Comparison of ENCODE assay signal across 14 cellular contexts in the genomic region with DNA sequence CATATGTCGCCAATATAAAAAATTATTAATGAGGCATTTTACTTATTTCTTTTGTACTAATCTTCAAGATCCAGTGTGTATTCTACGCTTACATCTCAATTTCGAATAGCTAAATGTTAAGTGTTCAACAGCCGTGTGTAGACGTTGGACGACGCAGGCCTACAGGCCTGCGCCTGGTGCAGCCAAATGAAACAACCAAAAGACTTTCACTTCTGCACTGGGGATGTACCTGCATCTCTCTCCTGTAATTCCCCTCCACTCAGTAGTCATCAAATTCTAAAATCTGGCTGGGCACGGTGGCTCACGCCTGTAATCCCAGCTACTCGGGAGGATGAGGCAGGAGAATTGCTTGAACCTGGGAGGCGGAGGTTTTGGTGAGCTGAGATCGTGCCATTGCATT.
DNase-seq lines count a peak whose midpoint lies in the region; ATAC-seq and TF ChIP-seq lines count a peak whose summit lies in the region.
"Had no signal": no experiment of that assay in that cellular context is flagged by ENCODE, and none has a peak within 500 bp of the region (broad histone marks: within the 10 kb centered on the region; RNA-seq: fewer than 3 reads in every experiment).

No MANE protein-coding gene starts in this region.

- H3K36me3 Mint-ChIP-seq in HFFc6 (ENCODE audit: low read depth) = no peaks in the 10 kb centered on the region
- H3K36me3 Mint-ChIP-seq: activated CD4-positive, alpha-beta memory T cell treated with anti-CD3 and anti-CD28 coated beads for 36 hours; activated naive CD4-positive, alpha-beta T cell treated with anti-CD3 and anti-CD28 coated beads, Interleukin-2, amount 50 U/mL, for 72 hours had no signal

- intact Hi-C loops in stomach (cut with DNase I; ENCODE audit: low total_unique reads) (no loop called here), testis (cut with DNase I; ENCODE audit: low total_unique reads) (no loop called here)

- no peak for TF ChIP-seq POLR2A in stomach (IDR thresholded peaks at IDR 0.05)
- no peak for TF ChIP-seq POLR2A in testis (IDR thresholded peaks at IDR 0.05)

- H3K27me3 ChIP-seq in stomach (no peaks in the 10 kb centered on the region), testis (no peaks in the 10 kb centered on the region)
- H3K27me3 ChIP-seq: dorsolateral prefrontal cortex, heart right ventricle had no signal

- WGBS in stomach, 5 donors = 93 to 96% (median 94%) methylated on average over 12 to 13 of the region's 13 CpGs
- WGBS in testis, 2 donors = 93 to 97% methylated on average over 13 of the region's 13 CpGs

- TF ChIP-seq EP300 in stomach (IDR thresholded peaks at IDR 0.05) = no peak

- H3K27ac Mint-ChIP-seq in HFFc6 = no peak overlapping the region
- H3K27ac Mint-ChIP-seq: activated CD4-positive, alpha-beta memory T cell treated with anti-CD3 and anti-CD28 coated beads for 36 hours; activated naive CD4-positive, alpha-beta T cell treated with anti-CD3 and anti-CD28 coated beads, Interleukin-2, amount 50 U/mL, for 72 hours had no signal

- H3K9me3 ChIP-seq in stomach (no peaks in the 10 kb centered on the region), testis (no peaks in the 10 kb centered on the region)
- H3K9me3 ChIP-seq: heart right ventricle had no signal

- no peak overlapping the region for H3K4me3 Mint-ChIP-seq in HFFc6
- H3K4me3 Mint-ChIP-seq: activated CD4-positive, alpha-beta memory T cell treated with anti-CD3 and anti-CD28 coated beads for 36 hours had no signal

- H3K36me3 ChIP-seq in stomach (no peaks in the 10 kb centered on the region), testis (ENCODE audit: low read depth, missing control alignments) (no peaks in the 10 kb centered on the region)
- H3K36me3 ChIP-seq: heart right ventricle had no signal

- no peak overlapping the region for H3K4me3 ChIP-seq in stomach
- no peak overlapping the region for H3K4me3 ChIP-seq in testis
- H3K4me3 ChIP-seq: dorsolateral prefrontal cortex, heart right ventricle had no signal

- ATAC-seq in GM18873 (IDR thresholded peaks at IDR 0.05; ENCODE audit: low FRiP score, unreplicated experiment) (peak; percentile 63), GM21528 (IDR thresholded peaks at IDR 0.05; ENCODE audit: low FRiP score, unreplicated experiment) (peak; percentile 83), HG03097 (IDR thresholded peaks at IDR 0.05; ENCODE audit: low FRiP score, unreplicated experiment) (peak; percentile 58)
- ATAC-seq: activated naive CD4-positive, alpha-beta T cell treated with anti-CD3 and anti-CD28 coated beads, Interleukin-2, amount 50 U/mL, for 72 hours; heart right ventricle had no signal

- H3K4me1 Mint-ChIP-seq in HFFc6 (ENCODE audit: low read depth) = no peaks in the 10 kb centered on the region

- peak; percentile 71 for DNase-seq in germinal center (ENCODE audit: low spot score)
- no peak for DNase-seq in HFFc6
- no peak for DNase-seq in stomach
- DNase-seq in testis = no peak
- no peak for DNase-seq in SW480 (ENCODE audit: low spot score)
- DNase-seq: activated CD4-positive, alpha-beta memory T cell treated with anti-CD3 and anti-CD28 coated beads for 36 hours; dorsolateral prefrontal cortex; heart right ventricle; NCI-H510A treated with DMSO at 0.1 percent for 48 hours; SHP77 treated with DMSO at 0.1 percent for 48 hours had no signal

- no peaks in the 10 kb centered on the region for H3K9me3 Mint-ChIP-seq in HFFc6
- H3K9me3 Mint-ChIP-seq: activated CD4-positive, alpha-beta memory T cell treated with anti-CD3 and anti-CD28 coated beads for 36 hours had no signal

- H3K4me1 ChIP-seq in stomach (no peaks in the 10 kb centered on the region), testis (no peaks in the 10 kb centered on the region)
- H3K4me1 ChIP-seq: heart right ventricle had no signal

- no peak overlapping the region for H3K27ac ChIP-seq in stomach
- H3K27ac ChIP-seq in testis = no peak overlapping the region
- H3K27ac ChIP-seq: dorsolateral prefrontal cortex, heart right ventricle had no signal

- TF ChIP-seq CTCF in HFFc6 (IDR thresholded peaks at IDR 0.05) = no peak
- no peak for TF ChIP-seq CTCF in stomach (IDR thresholded peaks at IDR 0.05)
- TF ChIP-seq CTCF in testis (IDR thresholded peaks at IDR 0.05) = no peak

- peaks cover 2% of the 10 kb centered on the region; the same call in 1 of the 2 replicates for H3K27me3 Mint-ChIP-seq in HFFc6 (ENCODE audit: insufficient read depth)
- H3K27me3 Mint-ChIP-seq: activated CD4-positive, alpha-beta memory T cell treated with anti-CD3 and anti-CD28 coated beads for 36 hours had no signal
